ENCODE assay signal across 8 cellular contexts in the genomic region with DNA sequence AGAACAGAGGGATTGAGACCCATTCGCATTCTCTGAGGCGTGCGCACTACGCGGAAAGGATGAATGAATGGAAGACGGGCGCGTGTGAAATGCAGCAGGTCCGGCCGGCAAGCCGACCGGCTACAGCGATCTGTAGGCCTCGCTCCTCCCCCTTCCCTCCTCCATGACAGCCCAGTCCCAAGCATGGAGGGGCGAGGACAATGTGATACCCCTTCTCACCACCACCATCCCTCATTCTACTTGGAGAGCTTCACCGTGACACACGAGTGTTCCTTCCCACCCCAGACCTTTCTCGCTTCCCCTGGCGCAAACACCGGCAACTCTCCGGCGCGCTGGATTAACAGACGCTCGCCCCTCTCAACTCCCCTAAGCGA. TPM values are rescaled to one million over a fixed set of nuclear protein-coding genes. Genes with fewer than 3 reads are reported as not detected.
DNase-seq lines count a peak whose midpoint lies in the region; ATAC-seq and TF ChIP-seq lines count a peak whose summit lies in the region.

No MANE protein-coding gene starts in this region.

- peak overlapping the region; percentile 91 to 100 (median 98) for H3K4me3 Mint-ChIP-seq in naive thymus-derived CD8-positive, alpha-beta T cell

- ATAC-seq in GM19455 (IDR thresholded peaks at IDR 0.05; ENCODE audit: unreplicated experiment): peak; percentile 38
- ATAC-seq in naive thymus-derived CD8-positive, alpha-beta T cell: peak; percentile 32

- H3K36me3 ChIP-seq in fibroblast of lung (ENCODE audit: control insufficient read depth, insufficient read depth, low read length): peaks cover 2% of the 10 kb centered on the region

- H2AFZ ChIP-seq in fibroblast of lung (ENCODE audit: low read length): peak overlapping the region; percentile 79

- H3K9me3 Mint-ChIP-seq in naive thymus-derived CD8-positive, alpha-beta T cell: no peaks in the 10 kb centered on the region

- H3K27ac ChIP-seq in fibroblast of lung (ENCODE audit: insufficient read depth, low read length): peak overlapping the region; percentile 84

- peaks cover 0 to 7% (median 0%) of the 10 kb centered on the region in 5 donors for H3K27me3 Mint-ChIP-seq in naive thymus-derived CD8-positive, alpha-beta T cell

- H4K20me1 ChIP-seq in fibroblast of lung (ENCODE audit: control insufficient read depth, extremely low read depth, insufficient read depth, low read length): no peaks in the 10 kb centered on the region

- POLR2A ChIA-PET in naive thymus-derived CD8-positive, alpha-beta T cell (lab: Charles Lee): interaction anchor here (0.6 to 2.8 kb wide), 17 partner anchors 9 to 784 kb away, joined by 3 to 34 read pairs (median 4); a partner anchor contains a TSS

- peaks cover 10 to 59% (median 40%) of the 10 kb centered on the region in 4 donors for H3K4me1 Mint-ChIP-seq in naive thymus-derived CD8-positive, alpha-beta T cell

- peaks cover 0 to 21% (median 3%) of the 10 kb centered on the region in 3 donors for H3K36me3 Mint-ChIP-seq in naive thymus-derived CD8-positive, alpha-beta T cell

- peak overlapping the region; percentile 67 for H3K4me2 ChIP-seq in fibroblast of lung (ENCODE audit: extremely low read depth, insufficient read depth, low read length)

- H3K9ac ChIP-seq in fibroblast of lung (ENCODE audit: insufficient read depth, low read length): peak overlapping the region; percentile 89

- peak overlapping the region; percentile 74 to 98 (median 90) for H3K4me3 ChIP-seq in fibroblast of lung (replicated peaks in 1 of 4; ENCODE audit: control extremely low read depth in 1 of 4, insufficient read depth in 1 of 4, low read depth in 3 of 4, low read length in 4 of 4)

- peak overlapping the region; percentile 92 to 99 (median 96) for H3K27ac Mint-ChIP-seq in naive thymus-derived CD8-positive, alpha-beta T cell

- DNase-seq in COR-L47 (lab: John Stamatoyannopoulos, UW) (peak; percentile 86), HPDE6-E6E7 (ENCODE audit: extremely low spot score) (peak; percentile 57), activated T-helper 1 cell treated with Interleukin-2 at 50 U/mL for 16 hours (ENCODE audit: low read depth) (peak; percentile 34), fibroblast of lung (ENCODE audit: low read depth in 2 of 2) (peak; percentile 77 to 84)
- DNase-seq in naive thymus-derived CD8-positive, alpha-beta T cell: peak in 8 of 10 donors; percentile 36 to 75 (median 44)
- peak; percentile 73 for DNase-seq in stimulated activated naive CD4-positive, alpha-beta T cell treated with Interleukin-2 at 50 U/mL for 16 hours (lab: John Stamatoyannopoulos, UW)

- no peaks in the 10 kb centered on the region for H3K9me3 ChIP-seq in fibroblast of lung (ENCODE audit: control insufficient read depth, insufficient read depth, low read depth, low read length)

- H3K27me3 ChIP-seq in fibroblast of lung (ENCODE audit: control insufficient read depth, insufficient read depth, low read length): no peaks in the 10 kb centered on the region

- TF ChIP-seq CTCF in fibroblast of lung (conservative IDR thresholded peaks at IDR 0.05 in 1 of 2, IDR thresholded peaks at IDR 0.05 in 1 of 2; ENCODE audit: low read depth in 1 of 2, low read length in 2 of 2): no peak

- H3K4me1 ChIP-seq in fibroblast of lung (ENCODE audit: control insufficient read depth, extremely low read depth, insufficient read depth, low read length): peaks cover 3% of the 10 kb centered on the region

- H3K79me2 ChIP-seq in fibroblast of lung (ENCODE audit: control insufficient read depth, insufficient read depth, low read length): peaks cover 55% of the 10 kb centered on the region

TF ChIP-seq in PFSK-1, 5 proteins besides CTCF, POLR2A, EP300 and RAD21:
- peak; percentile 74 for TF ChIP-seq TAF1 (IDR thresholded peaks at IDR 0.05; ENCODE audit: borderline replicate concordance, insufficient read depth, low read length)
- TF ChIP-seq SIN3A (IDR thresholded peaks at IDR 0.05; ENCODE audit: borderline replicate concordance, insufficient read depth, low read length): peak; percentile 95; the same call in 1 of the 2 replicates
- TF ChIP-seq POLR2AphosphoS5 (IDR thresholded peaks at IDR 0.05; ENCODE audit: low read depth, low read length): peak; percentile 80
- TF ChIP-seq, protein P1, sequence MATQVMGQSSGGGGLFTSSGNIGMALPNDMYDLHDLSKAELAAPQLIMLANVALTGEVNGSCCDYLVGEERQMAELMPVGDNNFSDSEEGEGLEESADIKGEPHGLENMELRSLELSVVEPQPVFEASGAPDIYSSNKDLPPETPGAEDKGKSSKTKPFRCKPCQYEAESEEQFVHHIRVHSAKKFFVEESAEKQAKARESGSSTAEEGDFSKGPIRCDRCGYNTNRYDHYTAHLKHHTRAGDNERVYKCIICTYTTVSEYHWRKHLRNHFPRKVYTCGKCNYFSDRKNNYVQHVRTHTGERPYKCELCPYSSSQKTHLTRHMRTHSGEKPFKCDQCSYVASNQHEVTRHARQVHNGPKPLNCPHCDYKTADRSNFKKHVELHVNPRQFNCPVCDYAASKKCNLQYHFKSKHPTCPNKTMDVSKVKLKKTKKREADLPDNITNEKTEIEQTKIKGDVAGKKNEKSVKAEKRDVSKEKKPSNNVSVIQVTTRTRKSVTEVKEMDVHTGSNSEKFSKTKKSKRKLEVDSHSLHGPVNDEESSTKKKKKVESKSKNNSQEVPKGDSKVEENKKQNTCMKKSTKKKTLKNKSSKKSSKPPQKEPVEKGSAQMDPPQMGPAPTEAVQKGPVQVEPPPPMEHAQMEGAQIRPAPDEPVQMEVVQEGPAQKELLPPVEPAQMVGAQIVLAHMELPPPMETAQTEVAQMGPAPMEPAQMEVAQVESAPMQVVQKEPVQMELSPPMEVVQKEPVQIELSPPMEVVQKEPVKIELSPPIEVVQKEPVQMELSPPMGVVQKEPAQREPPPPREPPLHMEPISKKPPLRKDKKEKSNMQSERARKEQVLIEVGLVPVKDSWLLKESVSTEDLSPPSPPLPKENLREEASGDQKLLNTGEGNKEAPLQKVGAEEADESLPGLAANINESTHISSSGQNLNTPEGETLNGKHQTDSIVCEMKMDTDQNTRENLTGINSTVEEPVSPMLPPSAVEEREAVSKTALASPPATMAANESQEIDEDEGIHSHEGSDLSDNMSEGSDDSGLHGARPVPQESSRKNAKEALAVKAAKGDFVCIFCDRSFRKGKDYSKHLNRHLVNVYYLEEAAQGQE (IDR thresholded peaks at IDR 0.05; ENCODE audit: insufficient read depth in 1 of 2, low read depth in 2 of 2, low read length in 2 of 2): no peak
- TF ChIP-seq FOXP2 (optimal IDR thresholded peaks at IDR 0.05; ENCODE audit: borderline replicate concordance, extremely low read depth, extremely low read length, insufficient read depth): no peak

RNA-seq across cellular contexts. Expression of a gene that starts 0.8 kb away (rescaled TPM):
- 23.2 TPM for polyA plus RNA-seq in PFSK-1 (2012; ENCODE audit: insufficient read length, low read depth)
- total RNA-seq in fibroblast of lung: 138 and 139 TPM in 2 replicates
- 124 and 143 TPM in 2 replicates for polyA plus RNA-seq in fibroblast of lung
- 82.1 and 94.4 TPM in 2 replicates for polyA plus RNA-seq in fibroblast of lung (2012)
- polyA minus RNA-seq in fibroblast of lung (ENCODE audit: low replicate concordance): 16.5 and 16.9 TPM in 2 replicates
- total RNA-seq in naive thymus-derived CD8-positive, alpha-beta T cell: 10 to 100 TPM; 54.6 to 75.7 TPM
- 10 to 100 TPM; 51.5 to 68.3 (median 62.7) TPM for polyA plus RNA-seq in naive thymus-derived CD8-positive, alpha-beta T cell

Comparison
In these comparisons a context has a peak if more than half of its experiments do, and no peak if none do; other contexts are left out.
1. Peak in every context shown above with its lines: DNase-seq, ATAC-seq, H3K4me3 ChIP-seq and H3K27ac ChIP-seq.
2. DNase-seq: peak in every context shown above with its lines; median percentile 86 in COR-L47; 80 in fibroblast of lung; 73 in stimulated activated naive CD4-positive, alpha-beta T cell treated with Interleukin-2 at 50 U/mL for 16 hours; 57 in HPDE6-E6E7; 44 in naive thymus-derived CD8-positive, alpha-beta T cell; 34 in activated T-helper 1 cell treated with Interleukin-2 at 50 U/mL for 16 hours.